In genomic region chrX:141903400-141904155, GRCh38 we compare ENCODE assay signal across 31 cellular contexts. TPM values are rescaled to one million over a fixed set of nuclear protein-coding genes. Genes with fewer than 3 reads are reported as not detected.
DNase-seq lines count a peak whose midpoint lies in the region; ATAC-seq and FAIRE-seq lines count a peak whose summit lies in the region.
"Had no signal": no experiment of that assay in that cellular context is flagged by ENCODE, and none has a peak within 500 bp of the region (broad histone marks: within the 10 kb centered on the region; RNA-seq: fewer than 3 reads in every experiment).

Gene MAGEC1 (plus strand): TSS chrX:141903894. CDS start chrX:141905073, 1,179 bp downstream.

- ATAC-seq in GM18909 (IDR thresholded peaks at IDR 0.05; ENCODE audit: poor library complexity, unreplicated experiment) (no peak), Right ventricle myocardium inferior (no peak)
- ATAC-seq: GM12878, heart right ventricle, T-helper 17 cell had no signal

- FAIRE-seq in urothelium cell line (lab: Jason Lieb, UNC) = no peak
- FAIRE-seq: astrocyte, GM12878 had no signal

- DNase-seq in NCI-H2081 (lab: John Stamatoyannopoulos, UW) = peak; percentile 65 to 73
- DNase-seq in NCI-H2081 treated with DMSO at 0.1 percent for 48 hours (lab: John Stamatoyannopoulos, UW) = no peak
- DNase-seq in NCI-H2227 treated with DMSO at 0.1 percent for 48 hours (lab: John Stamatoyannopoulos, UW) = peak; percentile 33
- peak; percentile 19 for DNase-seq in SHP77 treated with DMSO at 0.1 percent for 48 hours (lab: John Stamatoyannopoulos, UW)
- peak; percentile 46 for DNase-seq in urothelium cell line (ENCODE audit: low spot score)
- DNase-seq in Right ventricle myocardium inferior (ENCODE audit: missing footprints) = no peak
- no peak for DNase-seq in glomerular visceral epithelial cell (ENCODE audit: extremely low spot score)
- DNase-seq: 8988T; activated CD4-positive, alpha-beta T cell treated with anti-CD3 and anti-CD28 coated beads, Interleukin-2, amount 10 ng/mL, durations not matched to agents 24 days and 14 days; activated effector memory CD4-positive, alpha-beta T cell treated with anti-CD3 and anti-CD28 coated beads, Interleukin-2, amount 50 U/mL, for 16 hours; activated naive CD8-positive, alpha-beta T cell treated with anti-CD3 and anti-CD28 coated beads, Interleukin-2, amount 10 ng/mL, durations not matched to agents 7 days and 5 days; activated T-cell treated with anti-CD3 and anti-CD28 coated beads, Interleukin-2, amount 50 U/mL, for 1 hour; central memory CD4-positive, alpha-beta T cell; EL; foreskin fibroblast; GOT3; heart right ventricle; IMR-90; naive B cell; NK-92 treated with Interleukin-12 subunit alpha and Interleukin-12 subunit beta, amount 100 ng/mL, for 24 hours; stimulated activated naive CD4-positive, alpha-beta T cell; T-helper 17 cell; uterus had no signal

- intact Hi-C loops in Right ventricle myocardium inferior (cut with DNase I) = no loop called here

RNA-seq across cellular contexts. Expression of gene MAGEC1, which starts in this region (rescaled TPM):
- not detected for total RNA-seq in Right ventricle myocardium inferior
- total RNA-seq: activated CD4-positive, alpha-beta T cell treated with anti-CD3 and anti-CD28 coated beads, Interleukin-2, amount 10 ng/mL, durations not matched to agents 24 days and 14 days; activated CD8-positive, alpha-beta memory T cell treated with anti-CD3 and anti-CD28 coated beads for 36 hours; activated naive CD8-positive, alpha-beta T cell treated with anti-CD3 and anti-CD28 coated beads, Interleukin-2, amount 10 ng/mL, durations not matched to agents 7 days and 5 days; astrocyte; heart right ventricle; IMR-90; kidney epithelial cell; lower leg skin; mesothelial cell of epicardium; T-helper 17 cell; thoracic aorta; uterus had no signal

Comparison
In these comparisons a context has a peak if more than half of its experiments do, and no peak if none do; other contexts are left out.
1. DNase-seq: peak in NCI-H2081 (2 of 2), NCI-H2227 treated with DMSO at 0.1 percent for 48 hours (single experiment), SHP77 treated with DMSO at 0.1 percent for 48 hours (single experiment) and urothelium cell line (single experiment); none in NCI-H2081 treated with DMSO at 0.1 percent for 48 hours (single experiment), Right ventricle myocardium inferior (single experiment) and glomerular visceral epithelial cell (single experiment).